ENCODE assay signal across 17 cellular contexts in the genomic region with DNA sequence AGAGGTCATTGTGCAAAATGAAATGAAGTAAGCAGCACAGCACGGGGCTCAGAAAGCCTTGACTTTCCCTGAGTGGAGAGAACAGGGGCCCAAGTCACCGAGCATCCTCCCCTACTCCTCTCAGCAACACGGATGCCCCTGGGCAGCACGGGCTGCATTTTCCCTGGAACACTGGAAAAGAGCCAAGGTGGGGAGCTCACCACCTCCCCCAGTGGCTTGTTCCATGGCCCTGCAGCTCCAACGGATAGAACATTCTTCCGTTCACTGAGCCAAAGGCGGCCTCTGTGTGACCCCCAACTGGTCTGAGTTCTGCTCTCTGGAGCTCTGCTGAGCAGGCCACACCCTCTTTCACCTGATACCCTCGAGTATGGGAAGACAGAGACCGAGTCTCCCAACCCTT. TPM values are rescaled to one million over a fixed set of nuclear protein-coding genes. Genes with fewer than 3 reads are reported as not detected.
DNase-seq lines count a peak whose midpoint lies in the region; ATAC-seq, FAIRE-seq and TF ChIP-seq lines count a peak whose summit lies in the region.
"Had no signal": no experiment of that assay in that cellular context is flagged by ENCODE, and none has a peak within 500 bp of the region (broad histone marks: within the 10 kb centered on the region; RNA-seq: fewer than 3 reads in every experiment).

No MANE protein-coding gene starts in this region.

- DNase-seq in A549 (ENCODE audit: low read depth in 1 of 2, low spot score in 1 of 2) (no peak), H7 (peak; percentile 86), chondrocyte (ENCODE audit: low spot score) (peak; percentile 46), iris pigment epithelial cell (ENCODE audit: low read depth) (peak; percentile 41), A673 (ENCODE audit: low spot score) (no peak), GM20000 (ENCODE audit: low spot score) (no peak)
- no peak for DNase-seq in activated CD4-positive, alpha-beta T cell treated with anti-CD3 and anti-CD28 coated beads, Interleukin-2, amount 50 U/mL, for 48 hours
- DNase-seq: activated CD4-positive, alpha-beta memory T cell treated with anti-CD3 and anti-CD28 coated beads for 36 hours; hippocampal formation; NCI-H1694 treated with DMSO at 0.1 percent for 48 hours; sigmoid colon had no signal

- POLR2A ChIA-PET in A549 (lab: Yijun Ruan, JAX) (no interaction called here), A673 (lab: Charles Lee; ENCODE audit: low non-redundant PET) (no interaction called here)

- no peak overlapping the region for H3K4me2 ChIP-seq in A549

- H3K27ac Mint-ChIP-seq in chondrocyte (ENCODE audit: unreplicated experiment), result no peak overlapping the region
- H3K27ac Mint-ChIP-seq: activated CD4-positive, alpha-beta memory T cell treated with anti-CD3 and anti-CD28 coated beads for 36 hours; activated T-helper 17 cell treated with anti-CD3 and anti-CD28 coated beads, Interleukin-2, amount 50 U/mL, for 72 hours; natural killer cell treated with Interleukin-12 subunit alpha and Interleukin-12 subunit beta and Interleukin-15 and Interleukin-18, amount 100 ng/mL, for 72 hours; stimulated activated naive CD8-positive, alpha-beta T cell treated with anti-CD3 and anti-CD28 coated beads, Interleukin-15, Interleukin-2, amounts not matched to agents 100 ng/mL and 50 ng/mL, for 24 hours had no signal

- no peaks in the 10 kb centered on the region for H3K9me3 Mint-ChIP-seq in chondrocyte (ENCODE audit: low read depth)
- H3K9me3 Mint-ChIP-seq: activated CD4-positive, alpha-beta memory T cell treated with anti-CD3 and anti-CD28 coated beads for 36 hours; natural killer cell treated with Interleukin-12 subunit alpha and Interleukin-12 subunit beta and Interleukin-15 and Interleukin-18, amount 100 ng/mL, for 72 hours; stimulated activated naive CD8-positive, alpha-beta T cell treated with anti-CD3 and anti-CD28 coated beads, Interleukin-15, Interleukin-2, amounts not matched to agents 100 ng/mL and 50 ng/mL, for 24 hours had no signal

- H3K27me3 ChIP-seq in H7 (ENCODE audit: control insufficient read depth, insufficient read depth, low read length) (no peaks in the 10 kb centered on the region), A673 (replicated peaks; ENCODE audit: insufficient read depth, low read depth, low read length, poor library complexity) (no peaks in the 10 kb centered on the region)
- H3K27me3 ChIP-seq: sigmoid colon, SJSA1 had no signal

- intact Hi-C loops in A673 (cut with micrococcal nuclease; ENCODE audit: unreplicated experiment), result no loop called here

- H3K4me1 Mint-ChIP-seq in chondrocyte (ENCODE audit: low read depth), result peaks cover 12% of the 10 kb centered on the region
- H3K4me1 Mint-ChIP-seq: activated T-helper 17 cell treated with anti-CD3 and anti-CD28 coated beads, Interleukin-2, amount 50 U/mL, for 72 hours had no signal

- 50% methylated on average over 9 of the region's 9 CpGs for WGBS in A549 (ENCODE audit: missing lambda C conversion rate)

- no peak for TF ChIP-seq POLR2A in A549 (IDR thresholded peaks at IDR 0.05; ENCODE audit: low read length)

- BruUV-seq in A673 (replicated peaks; lab: Mats Ljungman, UMichigan), result no TSS peak

- H3K36me3 ChIP-seq in H7 (replicated peaks; ENCODE audit: control insufficient read depth, insufficient read depth, low read length) (no peaks in the 10 kb centered on the region), A673 (ENCODE audit: insufficient read depth, low read length, poor library complexity, severe bottlenecking) (no peaks in the 10 kb centered on the region)
- H3K36me3 ChIP-seq: sigmoid colon, SJSA1 had no signal

- no peak overlapping the region for H3K4me3 Mint-ChIP-seq in chondrocyte (ENCODE audit: unreplicated experiment)
- H3K4me3 Mint-ChIP-seq: activated CD4-positive, alpha-beta memory T cell treated with anti-CD3 and anti-CD28 coated beads for 36 hours; activated T-helper 17 cell treated with anti-CD3 and anti-CD28 coated beads, Interleukin-2, amount 50 U/mL, for 72 hours; natural killer cell treated with Interleukin-12 subunit alpha and Interleukin-12 subunit beta and Interleukin-15 and Interleukin-18, amount 100 ng/mL, for 72 hours; stimulated activated naive CD8-positive, alpha-beta T cell treated with anti-CD3 and anti-CD28 coated beads, Interleukin-15, Interleukin-2, amounts not matched to agents 100 ng/mL and 50 ng/mL, for 24 hours had no signal

- no peak for TF ChIP-seq EP300 in A549 (IDR thresholded peaks at IDR 0.05)

- H3K4me1 ChIP-seq in A549, result no peaks in the 10 kb centered on the region
- H3K4me1 ChIP-seq in A673 (ENCODE audit: insufficient read depth, low read length, poor library complexity, severe bottlenecking), result no peaks in the 10 kb centered on the region
- H3K4me1 ChIP-seq: SJSA1 had no signal

- peak; percentile 57 to 63; a peak in 4 of 6 replicates for ATAC-seq in A549
- ATAC-seq in activated CD4-positive, CD25-positive, alpha-beta regulatory T cell treated with anti-CD3 and anti-CD28 coated beads, Interleukin-2, amount 50 U/mL, for 24 hours, result no peak
- ATAC-seq: activated T-helper 17 cell treated with anti-CD3 and anti-CD28 coated beads, Interleukin-2, amount 50 U/mL, for 72 hours had no signal

- H3K36me3 Mint-ChIP-seq in chondrocyte (ENCODE audit: low read depth), result no peaks in the 10 kb centered on the region
- H3K36me3 Mint-ChIP-seq: activated CD4-positive, alpha-beta memory T cell treated with anti-CD3 and anti-CD28 coated beads for 36 hours; natural killer cell treated with Interleukin-12 subunit alpha and Interleukin-12 subunit beta and Interleukin-15 and Interleukin-18, amount 100 ng/mL, for 72 hours had no signal

- H3K27me3 Mint-ChIP-seq in chondrocyte (ENCODE audit: low read depth), result no peaks in the 10 kb centered on the region

- H3K9me3 ChIP-seq in A549, result no peaks in the 10 kb centered on the region
- no peaks in the 10 kb centered on the region for H3K9me3 ChIP-seq in A673 (ENCODE audit: low read depth, low read length, poor library complexity, severe bottlenecking)
- H3K9me3 ChIP-seq: sigmoid colon, SJSA1 had no signal

- H3K4me3 ChIP-seq in A549 (no peak overlapping the region), H7 (ENCODE audit: insufficient read depth, low read depth, low read length) (no peak overlapping the region), A673 (ENCODE audit: low read depth, low read length, poor library complexity, severe bottlenecking) (no peak overlapping the region)
- H3K4me3 ChIP-seq: sigmoid colon, SJSA1 had no signal

- CTCF ChIA-PET in A549 (lab: Yijun Ruan, JAX), result no interaction called here
- CTCF ChIA-PET in A673 (lab: Charles Lee), result no interaction called here

- no peak for TF ChIP-seq RAD21 in A549 (conservative IDR thresholded peaks at IDR 0.05 in 1 of 2, IDR thresholded peaks at IDR 0.05 in 1 of 2)

- TF ChIP-seq CTCF in A549 (IDR thresholded peaks at IDR 0.05), result no peak
- peak; percentile 43 for TF ChIP-seq CTCF in chondrocyte (IDR thresholded peaks at IDR 0.05)
- no peak for TF ChIP-seq CTCF in A673 (conservative IDR thresholded peaks at IDR 0.05; ENCODE audit: low read depth, low read length)
- TF ChIP-seq CTCF in GM20000 (IDR thresholded peaks at IDR 0.05; ENCODE audit: extremely low read depth, missing control alignments), result no peak

- FAIRE-seq in A549 (lab: Jason Lieb, UNC), result no peak
- FAIRE-seq: H54 had no signal

- H3K27ac ChIP-seq in A549 (no peak overlapping the region), A673 (ENCODE audit: low read depth, low read length, poor library complexity, severe bottlenecking) (no peak overlapping the region)
- H3K27ac ChIP-seq: SJSA1 had no signal

TF ChIP-seq in A549, 52 proteins besides CTCF, POLR2A, EP300 and RAD21 (continues in another document):
- TF ChIP-seq POLR2AphosphoS2 (conservative IDR thresholded peaks at IDR 0.05; ENCODE audit: low read length), result no peak
- TF ChIP-seq, protein P1, sequence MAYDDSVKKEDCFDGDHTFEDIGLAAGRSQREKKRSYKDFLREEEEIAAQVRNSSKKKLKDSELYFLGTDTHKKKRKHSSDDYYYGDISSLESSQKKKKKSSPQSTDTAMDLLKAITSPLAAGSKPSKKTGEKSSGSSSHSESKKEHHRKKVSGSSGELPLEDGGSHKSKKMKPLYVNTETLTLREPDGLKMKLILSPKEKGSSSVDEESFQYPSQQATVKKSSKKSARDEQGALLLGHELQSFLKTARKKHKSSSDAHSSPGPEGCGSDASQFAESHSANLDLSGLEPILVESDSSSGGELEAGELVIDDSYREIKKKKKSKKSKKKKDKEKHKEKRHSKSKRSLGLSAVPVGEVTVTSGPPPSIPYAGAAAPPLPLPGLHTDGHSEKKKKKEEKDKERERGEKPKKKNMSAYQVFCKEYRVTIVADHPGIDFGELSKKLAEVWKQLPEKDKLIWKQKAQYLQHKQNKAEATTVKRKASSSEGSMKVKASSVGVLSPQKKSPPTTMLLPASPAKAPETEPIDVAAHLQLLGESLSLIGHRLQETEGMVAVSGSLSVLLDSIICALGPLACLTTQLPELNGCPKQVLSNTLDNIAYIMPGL (CRISPR knock-in tag; IDR thresholded peaks at IDR 0.05; ENCODE audit: borderline replicate concordance), result no peak
- TF ChIP-seq HDAC2 (IDR thresholded peaks at IDR 0.05), result no peak
- no peak for TF ChIP-seq RNF2 (IDR thresholded peaks at IDR 0.05; ENCODE audit: borderline replicate concordance, low read depth)
- TF ChIP-seq TFCP2L1 (CRISPR knock-in tag; IDR thresholded peaks at IDR 0.05), result no peak

RNA-seq across cellular contexts. Expression of a gene that starts 20.8 kb away (rescaled TPM):
- polyA plus RNA-seq in A549 (2011; rRNA removed), result 0.06 and 0.20 TPM in 2 replicates
- polyA plus RNA-seq in A549 (2012; cell fraction: cytosol; rRNA removed), result 0.40 and 0.67 TPM in 2 replicates
- 0.94 and 1.1 TPM in 2 replicates for polyA plus RNA-seq in A549 (2012; cell fraction: nucleus; rRNA removed)
- 0.58 to 0.66 TPM (median 0.62 TPM) in 3 replicates for polyA plus RNA-seq in A549 (2017; fragmentation: RNase III; extraction: RNeasy Plus Mini Kit Qiagen cat#74134 plus additional on column Dnase treatment)
- 0.21 and 0.34 TPM in 2 replicates for polyA minus RNA-seq in A549 (2011; rRNA and poly(A)+ RNA removed)
- total RNA-seq in H7 (2014; rRNA removed; shearing (Covaris generic)), result 6.2 and 7.9 TPM in 2 replicates
- 0.46 to 1.2 TPM (median 0.47 TPM) in 3 replicates for total RNA-seq in chondrocyte
- 1.7 and 3.1 TPM in 2 replicates for total RNA-seq in A673 (2021)
- total RNA-seq: activated CD4-positive, alpha-beta memory T cell treated with anti-CD3 and anti-CD28 coated beads for 36 hours; activated T-helper 17 cell treated with anti-CD3 and anti-CD28 coated beads, Interleukin-2, amount 50 U/mL, for 72 hours; natural killer cell treated with Interleukin-12 subunit alpha and Interleukin-12 subunit beta and Interleukin-15 and Interleukin-18, amount 100 ng/mL, for 72 hours; SJSA1 had no signal

RNA-seq across cellular contexts. Expression of a gene that starts 46.8 kb away (rescaled TPM):
- polyA plus RNA-seq in A549 (2011; rRNA removed), result 6.3 and 8.3 TPM in 2 replicates
- polyA plus RNA-seq in A549 (2012; cell fraction: cytosol; rRNA removed), result 9.3 and 11.4 TPM in 2 replicates
- polyA plus RNA-seq in A549 (2012; cell fraction: nucleus; rRNA removed), result 102 and 106 TPM in 2 replicates
- 11.7 to 16.3 TPM (median 14.4 TPM) in 3 replicates for polyA plus RNA-seq in A549 (2017; fragmentation: RNase III; extraction: RNeasy Plus Mini Kit Qiagen cat#74134 plus additional on column Dnase treatment)
- 7.6 and 10.5 TPM in 2 replicates for polyA minus RNA-seq in A549 (2011; rRNA and poly(A)+ RNA removed)
- 4.5 and 6.7 TPM in 2 replicates for total RNA-seq in H7 (2014; rRNA removed; shearing (Covaris generic))
- 3.3 to 5.1 TPM (median 3.5 TPM) in 3 replicates for total RNA-seq in chondrocyte
- total RNA-seq in A673 (2021), result 1.3 and 1.8 TPM in 2 replicates
- total RNA-seq: SJSA1 had no signal

Comparison
In these comparisons a context has a peak if more than half of its experiments do, and no peak if none do; other contexts are left out.
1. ATAC-seq: peak in A549 (2 of 2); none in activated CD4-positive, CD25-positive, alpha-beta regulatory T cell treated with anti-CD3 and anti-CD28 coated beads, Interleukin-2, amount 50 U/mL, for 24 hours (0 of 2).
2. DNase-seq: peak in H7 (single experiment), chondrocyte (single experiment) and iris pigment epithelial cell (single experiment); none in A549 (0 of 2), activated CD4-positive, alpha-beta T cell treated with anti-CD3 and anti-CD28 coated beads, Interleukin-2, amount 50 U/mL, for 48 hours (0 of 2), A673 (single experiment) and GM20000 (single experiment).